In genomic region chr17:78939615-78940014, GRCh38 we compare ENCODE assay signal across 22 cellular contexts. TPM values are rescaled to one million over a fixed set of nuclear protein-coding genes. Genes with fewer than 3 reads are reported as not detected.
DNase-seq lines count a peak whose midpoint lies in the region; ATAC-seq and TF ChIP-seq lines count a peak whose summit lies in the region.
"Had no signal": no experiment of that assay in that cellular context is flagged by ENCODE, and none has a peak within 500 bp of the region (broad histone marks: within the 10 kb centered on the region; RNA-seq: fewer than 3 reads in every experiment).

No MANE protein-coding gene starts in this region.

- H3K79me2 ChIP-seq in PC-3 (ENCODE audit: low read length): no peaks in the 10 kb centered on the region
- H3K79me2 ChIP-seq in osteoblast (ENCODE audit: insufficient read depth, low read length): no peaks in the 10 kb centered on the region

- no peaks in the 10 kb centered on the region for H4K20me1 ChIP-seq in PC-3 (ENCODE audit: low read length)
- H4K20me1 ChIP-seq in osteoblast (ENCODE audit: insufficient read depth, low read length): no peaks in the 10 kb centered on the region

- no peak for TF ChIP-seq POLR2A in vagina (IDR thresholded peaks at IDR 0.05)
- no peak for TF ChIP-seq POLR2A in heart left ventricle (IDR thresholded peaks at IDR 0.05)

- H3K9ac ChIP-seq in PC-3 (ENCODE audit: low read length): no peak overlapping the region
- H3K9ac ChIP-seq: KMS-11 had no signal

- peaks cover 19% of the 10 kb centered on the region for H3K4me1 ChIP-seq in PC-3 (ENCODE audit: insufficient read depth, low read length)
- H3K4me1 ChIP-seq in osteoblast (ENCODE audit: insufficient read depth, low read length): peaks cover 39% of the 10 kb centered on the region
- peaks cover 20% of the 10 kb centered on the region for H3K4me1 ChIP-seq in vagina
- H3K4me1 ChIP-seq in heart left ventricle: peaks cover 1 to 17% (median 11%) of the 10 kb centered on the region in 12 donors

- intact Hi-C loops in PC-3 (cut with micrococcal nuclease) (no loop called here), vagina (cut with DNase I) (no loop called here), heart left ventricle (cut with DNase I) (no loop called here)

- H3K4me2 ChIP-seq in PC-3 (ENCODE audit: low read length) (no peak overlapping the region), osteoblast (ENCODE audit: insufficient read depth, low read length) (peak overlapping the region; percentile 48)
- H3K4me2 ChIP-seq: KMS-11 had no signal

- no TSS peak for BruUV-seq in PC-3 (replicated peaks; lab: Mats Ljungman, UMichigan)

- no peaks in the 10 kb centered on the region for H3K9me3 ChIP-seq in PC-3 (ENCODE audit: low read length)
- no peaks in the 10 kb centered on the region for H3K9me3 ChIP-seq in osteoblast (ENCODE audit: low read depth, low read length)
- no peaks in the 10 kb centered on the region for H3K9me3 ChIP-seq in vagina
- no peaks in the 10 kb centered on the region for H3K9me3 ChIP-seq in heart left ventricle
- H3K9me3 ChIP-seq: neutrophil, SJSA1, thoracic aorta had no signal

- peaks cover 47% of the 10 kb centered on the region for H3K4me1 Mint-ChIP-seq in chondrocyte (ENCODE audit: low read depth)
- peaks cover 43% of the 10 kb centered on the region for H3K4me1 Mint-ChIP-seq in nephron progenitor cell
- H3K4me1 Mint-ChIP-seq: WTC11 had no signal

- ATAC-seq in PC-3 (peak; percentile 49), HG03457 (IDR thresholded peaks at IDR 0.05; ENCODE audit: unreplicated experiment) (no peak), heart left ventricle (no peak)
- ATAC-seq: activated CD8-positive, alpha-beta T cell treated with anti-CD3 and anti-CD28 coated beads, Interleukin-2, amount 10 ng/mL, durations not matched to agents 7 days and 5 days; activated naive CD4-positive, alpha-beta T cell treated with anti-CD3 and anti-CD28 coated beads, Interleukin-2, amount 50 U/mL, for 72 hours; activated T-cell treated with anti-CD3 and anti-CD28 coated beads, Interleukin-2, amount 50 U/mL, for 72 hours; left lobe of liver; stimulated activated effector memory CD8-positive, alpha-beta T cell treated with anti-CD3 and anti-CD28 coated beads, Interleukin-12 subunit alpha, Interleukin-12 subunit beta, amount 100 ng/mL, for 72 hours; WTC11 had no signal

- CTCF ChIA-PET in PC-3 (lab: Charles Lee): no interaction called here

- H3F3A ChIP-seq in PC-3 (ENCODE audit: low read length, unreplicated experiment): no peaks in the 10 kb centered on the region

- no peak for TF ChIP-seq CTCF in PC-3 (conservative IDR thresholded peaks at IDR 0.05; ENCODE audit: low read depth, low read length)
- no peak for TF ChIP-seq CTCF in chondrocyte (IDR thresholded peaks at IDR 0.05)
- TF ChIP-seq CTCF in osteoblast (IDR thresholded peaks at IDR 0.05; ENCODE audit: extremely low read depth, low read depth, low read length): no peak
- TF ChIP-seq CTCF in vagina (IDR thresholded peaks at IDR 0.05): no peak
- no peak for TF ChIP-seq CTCF in nephron progenitor cell (IDR thresholded peaks at IDR 0.05)
- no peak for TF ChIP-seq CTCF in heart left ventricle (IDR thresholded peaks at IDR 0.05)

- H3K27me3 Mint-ChIP-seq in chondrocyte (ENCODE audit: low read depth): peaks cover 1% of the 10 kb centered on the region
- H3K27me3 Mint-ChIP-seq in nephron progenitor cell (ENCODE audit: low read depth, poor library complexity): peaks cover 16% of the 10 kb centered on the region

- DNase-seq in EH (ENCODE audit: low read depth): peak; percentile 63
- DNase-seq in PC-3: no peak
- no peak for DNase-seq in chondrocyte (ENCODE audit: low spot score)
- DNase-seq in osteoblast (ENCODE audit: insufficient read length, low spot score, missing footprints): peak; percentile 96
- no peak for DNase-seq in vagina (ENCODE audit: extremely low spot score in 2 of 2)
- DNase-seq in nephron progenitor cell: no peak
- no peak for DNase-seq in heart left ventricle
- DNase-seq: activated CD8-positive, alpha-beta T cell treated with anti-CD3 and anti-CD28 coated beads, Interleukin-2, amount 10 ng/mL, durations not matched to agents 7 days and 5 days; activated T-cell treated with anti-CD3 and anti-CD28 coated beads, Interleukin-2, amount 50 U/mL, for 72 hours; NCI-H1105 treated with DMSO at 0.1 percent for 48 hours; NCI-H524 treated with DMSO at 0.1 percent for 48 hours had no signal

- H3K36me3 Mint-ChIP-seq in chondrocyte (ENCODE audit: low read depth): no peaks in the 10 kb centered on the region
- H3K36me3 Mint-ChIP-seq in nephron progenitor cell (ENCODE audit: low read depth): no peaks in the 10 kb centered on the region
- H3K36me3 Mint-ChIP-seq: activated naive CD4-positive, alpha-beta T cell treated with anti-CD3 and anti-CD28 coated beads, Interleukin-2, amount 50 U/mL, for 72 hours; brain; stimulated activated effector memory CD8-positive, alpha-beta T cell treated with anti-CD3 and anti-CD28 coated beads, Interleukin-12 subunit alpha, Interleukin-12 subunit beta, amount 100 ng/mL, for 72 hours; WTC11 had no signal

- H3K27ac ChIP-seq in PC-3 (ENCODE audit: low read length): no peak overlapping the region
- H3K27ac ChIP-seq in osteoblast (ENCODE audit: low read depth, low read length): peak overlapping the region; percentile 28
- H3K27ac ChIP-seq in vagina: no peak overlapping the region
- no peak overlapping the region for H3K27ac ChIP-seq in heart left ventricle
- H3K27ac ChIP-seq: KMS-11, neutrophil, thoracic aorta had no signal

- H3K4me3 ChIP-seq in PC-3 (ENCODE audit: low read length) (no peak overlapping the region), osteoblast (ENCODE audit: insufficient read depth, low read length) (no peak overlapping the region), vagina (no peak overlapping the region), heart left ventricle (no peak overlapping the region)
- H3K4me3 ChIP-seq: SJSA1, thoracic aorta had no signal

- H3K4me3 Mint-ChIP-seq in chondrocyte (ENCODE audit: unreplicated experiment) (peak overlapping the region; percentile 22), nephron progenitor cell (no peak overlapping the region)
- H3K4me3 Mint-ChIP-seq: activated CD8-positive, alpha-beta T cell treated with anti-CD3 and anti-CD28 coated beads, Interleukin-2, amount 10 ng/mL, durations not matched to agents 7 days and 5 days; activated T-cell treated with anti-CD3 and anti-CD28 coated beads, Interleukin-2, amount 50 U/mL, for 72 hours; brain; stimulated activated effector memory CD8-positive, alpha-beta T cell treated with anti-CD3 and anti-CD28 coated beads, Interleukin-12 subunit alpha, Interleukin-12 subunit beta, amount 100 ng/mL, for 72 hours; WTC11 had no signal

- H3K9me3 Mint-ChIP-seq in chondrocyte (ENCODE audit: low read depth): no peaks in the 10 kb centered on the region
- no peaks in the 10 kb centered on the region for H3K9me3 Mint-ChIP-seq in nephron progenitor cell
- H3K9me3 Mint-ChIP-seq: activated naive CD4-positive, alpha-beta T cell treated with anti-CD3 and anti-CD28 coated beads, Interleukin-2, amount 50 U/mL, for 72 hours; activated T-cell treated with anti-CD3 and anti-CD28 coated beads, Interleukin-2, amount 50 U/mL, for 72 hours; brain; stimulated activated effector memory CD8-positive, alpha-beta T cell treated with anti-CD3 and anti-CD28 coated beads, Interleukin-12 subunit alpha, Interleukin-12 subunit beta, amount 100 ng/mL, for 72 hours; WTC11 had no signal

- peak overlapping the region; percentile 87 for H3K27ac Mint-ChIP-seq in chondrocyte (ENCODE audit: unreplicated experiment)
- H3K27ac Mint-ChIP-seq in nephron progenitor cell: no peak overlapping the region
- H3K27ac Mint-ChIP-seq: activated CD8-positive, alpha-beta T cell treated with anti-CD3 and anti-CD28 coated beads, Interleukin-2, amount 10 ng/mL, durations not matched to agents 7 days and 5 days; activated naive CD4-positive, alpha-beta T cell treated with anti-CD3 and anti-CD28 coated beads, Interleukin-2, amount 50 U/mL, for 72 hours; activated T-cell treated with anti-CD3 and anti-CD28 coated beads, Interleukin-2, amount 50 U/mL, for 72 hours; stimulated activated effector memory CD8-positive, alpha-beta T cell treated with anti-CD3 and anti-CD28 coated beads, Interleukin-12 subunit alpha, Interleukin-12 subunit beta, amount 100 ng/mL, for 72 hours; WTC11 had no signal

- no peaks in the 10 kb centered on the region for H3K9me2 ChIP-seq in PC-3 (replicated peaks; ENCODE audit: low read length)

- H3K36me3 ChIP-seq in PC-3 (ENCODE audit: low read depth, low read length) (no peaks in the 10 kb centered on the region), osteoblast (ENCODE audit: insufficient read depth, low read length) (no peaks in the 10 kb centered on the region), vagina (no peaks in the 10 kb centered on the region), heart left ventricle (no peaks in the 10 kb centered on the region)
- H3K36me3 ChIP-seq: neutrophil, SJSA1, thoracic aorta had no signal

- H3K27me3 ChIP-seq in PC-3 (ENCODE audit: low read length): no peaks in the 10 kb centered on the region
- no peaks in the 10 kb centered on the region for H3K27me3 ChIP-seq in osteoblast (ENCODE audit: insufficient read depth, low read length)
- H3K27me3 ChIP-seq in vagina: no peaks in the 10 kb centered on the region
- no peaks in the 10 kb centered on the region for H3K27me3 ChIP-seq in heart left ventricle
- H3K27me3 ChIP-seq: neutrophil, SJSA1 had no signal

- H2AFZ ChIP-seq in PC-3 (ENCODE audit: low read length): no peak overlapping the region
- H2AFZ ChIP-seq in osteoblast (ENCODE audit: low read length): no peak overlapping the region

- POLR2A ChIA-PET in PC-3 (lab: Charles Lee; ENCODE audit: unreplicated experiment): no interaction called here

- WGBS in heart left ventricle, 4 donors: 65 to 82% (median 75%) methylated on average over 3 to 6 of the region's 6 CpGs

RNA-seq across cellular contexts. Expression of gene TIMP2, which starts 14.4 kb away (rescaled TPM):
- total RNA-seq in PC-3 (2014; rRNA removed) (60.1 and 62.5 TPM in 2 replicates), chondrocyte (429 to 540 TPM (median 535 TPM) in 3 replicates), osteoblast (164 and 171 TPM in 2 replicates), vagina (181 TPM), heart left ventricle (100 to 1,000 TPM in 4 of 9 donors, 10 to 100 TPM in 5; 65.6 to 201 (median 98.3) TPM)
- 10 to 100 TPM; 25.1 to 54.4 TPM for polyA plus RNA-seq in heart left ventricle

RNA-seq across cellular contexts. Expression of gene CEP295NL, which starts 36.6 kb away (rescaled TPM):
- total RNA-seq in PC-3 (2014; rRNA removed) (1.8 and 2.4 TPM in 2 replicates), chondrocyte (0.67 to 2.3 TPM (median 1.3 TPM) in 3 replicates), osteoblast (2.5 and 5.3 TPM in 2 replicates), vagina (7.9 TPM), heart left ventricle (1 to 10 TPM in 3 of 9 donors, under 1 TPM in 6; 0.23 to 3.3 (median 0.52) TPM)
- 1 to 10 TPM in 1 of 2 donors, under 1 TPM in 1; 0.29 to 2.0 TPM for polyA plus RNA-seq in heart left ventricle
- total RNA-seq: T-helper 2 cell treated with Interferon-gamma antibody and Interleukin-4, amounts not matched to agents 100 ng/mL and 5 ng/mL, for 36 hours had no signal

RNA-seq across cellular contexts. Expression of gene LGALS3BP, which starts 40.1 kb away (rescaled TPM):
- total RNA-seq in PC-3 (2014; rRNA removed) (72.4 and 121 TPM in 2 replicates), chondrocyte (120 to 177 TPM (median 127 TPM) in 3 replicates), osteoblast (388 and 457 TPM in 2 replicates), vagina (488 TPM), heart left ventricle (1,000 to 10,000 TPM in 1 of 9 donors, 100 to 1,000 TPM in 8; 250 to 1,343 (median 688) TPM)
- 100 to 1,000 TPM; 178 to 363 TPM for polyA plus RNA-seq in heart left ventricle

Comparison
In these comparisons a context has a peak if more than half of its experiments do, and no peak if none do; other contexts are left out.
1. DNase-seq: peak in EH (single experiment) and osteoblast (single experiment); none in PC-3 (single experiment), chondrocyte (single experiment), vagina (0 of 2), nephron progenitor cell (single experiment) and heart left ventricle (0 of 5).